In genomic region chr21:8992731-8993174, GRCh38 we compare ENCODE assay signal across 1 cellular context.
TF ChIP-seq lines count a peak whose summit lies in the region.

No MANE protein-coding gene starts in this region.

TF ChIP-seq in GM23338, 12 proteins besides CTCF, POLR2A, EP300 and RAD21 (continued from another document):
- TF ChIP-seq, protein P1, sequence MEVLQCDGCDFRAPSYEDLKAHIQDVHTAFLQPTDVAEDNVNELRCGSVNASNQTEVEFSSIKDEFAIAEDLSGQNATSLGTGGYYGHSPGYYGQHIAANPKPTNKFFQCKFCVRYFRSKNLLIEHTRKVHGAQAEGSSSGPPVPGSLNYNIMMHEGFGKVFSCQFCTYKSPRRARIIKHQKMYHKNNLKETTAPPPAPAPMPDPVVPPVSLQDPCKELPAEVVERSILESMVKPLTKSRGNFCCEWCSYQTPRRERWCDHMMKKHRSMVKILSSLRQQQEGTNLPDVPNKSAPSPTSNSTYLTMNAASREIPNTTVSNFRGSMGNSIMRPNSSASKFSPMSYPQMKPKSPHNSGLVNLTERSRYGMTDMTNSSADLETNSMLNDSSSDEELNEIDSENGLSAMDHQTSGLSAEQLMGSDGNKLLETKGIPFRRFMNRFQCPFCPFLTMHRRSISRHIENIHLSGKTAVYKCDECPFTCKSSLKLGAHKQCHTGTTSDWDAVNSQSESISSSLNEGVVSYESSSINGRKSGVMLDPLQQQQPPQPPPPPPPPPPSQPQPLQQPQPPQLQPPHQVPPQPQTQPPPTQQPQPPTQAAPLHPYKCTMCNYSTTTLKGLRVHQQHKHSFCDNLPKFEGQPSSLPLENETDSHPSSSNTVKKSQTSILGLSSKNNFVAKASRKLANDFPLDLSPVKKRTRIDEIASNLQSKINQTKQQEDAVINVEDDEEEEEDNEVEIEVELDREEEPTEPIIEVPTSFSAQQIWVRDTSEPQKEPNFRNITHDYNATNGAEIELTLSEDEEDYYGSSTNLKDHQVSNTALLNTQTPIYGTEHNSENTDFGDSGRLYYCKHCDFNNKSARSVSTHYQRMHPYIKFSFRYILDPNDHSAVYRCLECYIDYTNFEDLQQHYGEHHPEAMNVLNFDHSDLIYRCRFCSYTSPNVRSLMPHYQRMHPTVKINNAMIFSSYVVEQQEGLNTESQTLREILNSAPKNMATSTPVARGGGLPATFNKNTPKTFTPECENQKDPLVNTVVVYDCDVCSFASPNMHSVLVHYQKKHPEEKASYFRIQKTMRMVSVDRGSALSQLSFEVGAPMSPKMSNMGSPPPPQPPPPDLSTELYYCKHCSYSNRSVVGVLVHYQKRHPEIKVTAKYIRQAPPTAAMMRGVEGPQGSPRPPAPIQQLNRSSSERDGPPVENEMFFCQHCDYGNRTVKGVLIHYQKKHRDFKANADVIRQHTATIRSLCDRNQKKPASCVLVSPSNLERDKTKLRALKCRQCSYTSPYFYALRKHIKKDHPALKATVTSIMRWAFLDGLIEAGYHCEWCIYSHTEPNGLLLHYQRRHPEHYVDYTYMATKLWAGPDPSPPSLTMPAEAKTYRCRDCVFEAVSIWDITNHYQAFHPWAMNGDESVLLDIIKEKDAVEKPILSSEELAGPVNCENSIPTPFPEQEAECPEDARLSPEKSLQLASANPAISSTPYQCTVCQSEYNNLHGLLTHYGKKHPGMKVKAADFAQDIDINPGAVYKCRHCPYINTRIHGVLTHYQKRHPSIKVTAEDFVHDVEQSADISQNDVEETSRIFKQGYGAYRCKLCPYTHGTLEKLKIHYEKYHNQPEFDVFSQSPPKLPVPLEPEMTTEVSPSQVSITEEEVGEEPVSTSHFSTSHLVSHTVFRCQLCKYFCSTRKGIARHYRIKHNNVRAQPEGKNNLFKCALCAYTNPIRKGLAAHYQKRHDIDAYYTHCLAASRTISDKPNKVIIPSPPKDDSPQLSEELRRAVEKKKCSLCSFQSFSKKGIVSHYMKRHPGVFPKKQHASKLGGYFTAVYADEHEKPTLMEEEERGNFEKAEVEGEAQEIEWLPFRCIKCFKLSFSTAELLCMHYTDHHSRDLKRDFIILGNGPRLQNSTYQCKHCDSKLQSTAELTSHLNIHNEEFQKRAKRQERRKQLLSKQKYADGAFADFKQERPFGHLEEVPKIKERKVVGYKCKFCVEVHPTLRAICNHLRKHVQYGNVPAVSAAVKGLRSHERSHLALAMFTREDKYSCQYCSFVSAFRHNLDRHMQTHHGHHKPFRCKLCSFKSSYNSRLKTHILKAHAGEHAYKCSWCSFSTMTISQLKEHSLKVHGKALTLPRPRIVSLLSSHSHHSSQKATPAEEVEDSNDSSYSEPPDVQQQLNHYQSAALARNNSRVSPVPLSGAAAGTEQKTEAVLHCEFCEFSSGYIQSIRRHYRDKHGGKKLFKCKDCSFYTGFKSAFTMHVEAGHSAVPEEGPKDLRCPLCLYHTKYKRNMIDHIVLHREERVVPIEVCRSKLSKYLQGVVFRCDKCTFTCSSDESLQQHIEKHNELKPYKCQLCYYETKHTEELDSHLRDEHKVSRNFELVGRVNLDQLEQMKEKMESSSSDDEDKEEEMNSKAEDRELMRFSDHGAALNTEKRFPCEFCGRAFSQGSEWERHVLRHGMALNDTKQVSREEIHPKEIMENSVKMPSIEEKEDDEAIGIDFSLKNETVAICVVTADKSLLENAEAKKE (CRISPR knock-in tag; IDR thresholded peaks at IDR 0.05) = no peak
- no peak for TF ChIP-seq JUNB (IDR thresholded peaks at IDR 0.05; ENCODE audit: unreplicated experiment)
- no peak for TF ChIP-seq STAT1 (IDR thresholded peaks at IDR 0.05; ENCODE audit: unreplicated experiment)
TF ChIP-seq in GM23338: peak in this region for 0.
